ENCODE assay signal across 1 cellular context in the genomic region with DNA sequence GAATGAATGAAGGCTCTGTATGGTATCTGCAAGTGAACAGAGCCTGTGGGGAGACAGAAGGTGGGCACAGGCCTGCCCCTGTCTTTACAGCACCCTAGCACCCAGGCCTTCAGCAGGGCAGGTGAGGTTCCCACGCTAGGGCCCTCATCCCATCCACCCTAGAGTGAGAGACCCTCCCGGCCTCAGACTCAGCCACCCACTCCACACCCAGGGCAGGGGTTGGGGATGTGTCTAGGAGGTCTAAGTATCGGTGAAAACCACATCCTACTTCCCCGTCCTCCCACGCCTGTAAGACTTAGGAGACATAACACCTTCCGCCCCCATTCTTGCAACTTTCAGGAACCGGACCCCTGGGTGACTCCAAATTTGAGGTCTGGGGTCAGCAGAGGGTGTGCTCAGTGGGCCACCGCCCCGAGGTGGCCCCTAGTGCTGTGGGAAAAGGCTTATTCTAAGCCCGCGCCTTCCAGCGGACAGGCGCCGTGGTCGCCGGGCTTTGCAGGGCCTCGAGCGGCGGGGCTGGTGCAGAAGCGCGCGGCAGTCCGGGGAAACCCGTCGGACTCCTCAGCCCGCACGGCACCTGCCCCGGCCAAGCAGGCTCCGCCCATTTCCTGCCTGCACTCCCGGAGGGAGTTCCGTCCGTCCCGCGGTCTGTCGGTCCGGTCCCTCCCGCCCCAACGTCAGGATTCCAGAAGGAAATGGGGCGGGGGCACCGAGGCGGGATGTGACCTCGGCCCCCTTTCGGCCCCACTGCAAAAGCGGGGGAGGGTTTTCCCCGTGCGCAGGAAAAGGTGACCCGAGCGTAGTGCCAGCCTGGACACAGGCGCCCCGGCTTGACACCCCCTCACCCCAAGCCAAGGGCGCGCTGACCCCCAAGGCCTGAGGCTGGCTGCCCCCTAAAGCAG.
A peak's percentile ranks its signal among the peaks of the same experiment; 100 is the strongest.
TF ChIP-seq lines count a peak whose summit lies in the region.

No MANE protein-coding gene starts in this region.

TF ChIP-seq in K562, 482 proteins besides CTCF, POLR2A, EP300 and RAD21 (continued from another document and continues in another):
- TF ChIP-seq, protein P1, sequence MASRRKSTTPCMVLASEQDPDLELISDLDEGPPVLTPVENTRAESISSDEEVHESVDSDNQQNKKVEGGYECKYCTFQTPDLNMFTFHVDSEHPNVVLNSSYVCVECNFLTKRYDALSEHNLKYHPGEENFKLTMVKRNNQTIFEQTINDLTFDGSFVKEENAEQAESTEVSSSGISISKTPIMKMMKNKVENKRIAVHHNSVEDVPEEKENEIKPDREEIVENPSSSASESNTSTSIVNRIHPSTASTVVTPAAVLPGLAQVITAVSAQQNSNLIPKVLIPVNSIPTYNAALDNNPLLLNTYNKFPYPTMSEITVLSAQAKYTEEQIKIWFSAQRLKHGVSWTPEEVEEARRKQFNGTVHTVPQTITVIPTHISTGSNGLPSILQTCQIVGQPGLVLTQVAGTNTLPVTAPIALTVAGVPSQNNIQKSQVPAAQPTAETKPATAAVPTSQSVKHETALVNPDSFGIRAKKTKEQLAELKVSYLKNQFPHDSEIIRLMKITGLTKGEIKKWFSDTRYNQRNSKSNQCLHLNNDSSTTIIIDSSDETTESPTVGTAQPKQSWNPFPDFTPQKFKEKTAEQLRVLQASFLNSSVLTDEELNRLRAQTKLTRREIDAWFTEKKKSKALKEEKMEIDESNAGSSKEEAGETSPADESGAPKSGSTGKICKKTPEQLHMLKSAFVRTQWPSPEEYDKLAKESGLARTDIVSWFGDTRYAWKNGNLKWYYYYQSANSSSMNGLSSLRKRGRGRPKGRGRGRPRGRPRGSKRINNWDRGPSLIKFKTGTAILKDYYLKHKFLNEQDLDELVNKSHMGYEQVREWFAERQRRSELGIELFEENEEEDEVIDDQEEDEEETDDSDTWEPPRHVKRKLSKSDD (conservative IDR thresholded peaks at IDR 0.05; ENCODE audit: low read length): no peak
- no peak for TF ChIP-seq CAMTA2 (CRISPR knock-in tag; conservative IDR thresholded peaks at IDR 0.05)
- TF ChIP-seq MEIS2 (IDR thresholded peaks at IDR 0.05; ENCODE audit: partially characterized antibody): no peak
- no peak for TF ChIP-seq NFYB (IDR thresholded peaks at IDR 0.05; ENCODE audit: extremely low read depth, insufficient read length)
- TF ChIP-seq, protein P2, sequence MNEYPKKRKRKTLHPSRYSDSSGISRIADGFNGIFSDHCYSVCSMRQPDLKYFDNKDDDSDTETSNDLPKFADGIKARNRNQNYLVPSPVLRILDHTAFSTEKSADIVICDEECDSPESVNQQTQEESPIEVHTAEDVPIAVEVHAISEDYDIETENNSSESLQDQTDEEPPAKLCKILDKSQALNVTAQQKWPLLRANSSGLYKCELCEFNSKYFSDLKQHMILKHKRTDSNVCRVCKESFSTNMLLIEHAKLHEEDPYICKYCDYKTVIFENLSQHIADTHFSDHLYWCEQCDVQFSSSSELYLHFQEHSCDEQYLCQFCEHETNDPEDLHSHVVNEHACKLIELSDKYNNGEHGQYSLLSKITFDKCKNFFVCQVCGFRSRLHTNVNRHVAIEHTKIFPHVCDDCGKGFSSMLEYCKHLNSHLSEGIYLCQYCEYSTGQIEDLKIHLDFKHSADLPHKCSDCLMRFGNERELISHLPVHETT (CRISPR knock-in tag; conservative IDR thresholded peaks at IDR 0.05 in 1 of 2, IDR thresholded peaks at IDR 0.05 in 1 of 2): peak in 1 of 2 experiments; percentile 19; a peak in 1 of 4 replicates
- no peak for TF ChIP-seq E2F3 (CRISPR knock-in tag; IDR thresholded peaks at IDR 0.05)
- TF ChIP-seq, protein P3, sequence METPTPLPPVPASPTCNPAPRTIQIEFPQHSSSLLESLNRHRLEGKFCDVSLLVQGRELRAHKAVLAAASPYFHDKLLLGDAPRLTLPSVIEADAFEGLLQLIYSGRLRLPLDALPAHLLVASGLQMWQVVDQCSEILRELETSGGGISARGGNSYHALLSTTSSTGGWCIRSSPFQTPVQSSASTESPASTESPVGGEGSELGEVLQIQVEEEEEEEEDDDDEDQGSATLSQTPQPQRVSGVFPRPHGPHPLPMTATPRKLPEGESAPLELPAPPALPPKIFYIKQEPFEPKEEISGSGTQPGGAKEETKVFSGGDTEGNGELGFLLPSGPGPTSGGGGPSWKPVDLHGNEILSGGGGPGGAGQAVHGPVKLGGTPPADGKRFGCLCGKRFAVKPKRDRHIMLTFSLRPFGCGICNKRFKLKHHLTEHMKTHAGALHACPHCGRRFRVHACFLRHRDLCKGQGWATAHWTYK (CRISPR knock-in tag; IDR thresholded peaks at IDR 0.05): no peak
- TF ChIP-seq EZH2 (IDR thresholded peaks at IDR 0.05; ENCODE audit: borderline replicate concordance, low read depth, low read length): no peak
- TF ChIP-seq, protein P4, sequence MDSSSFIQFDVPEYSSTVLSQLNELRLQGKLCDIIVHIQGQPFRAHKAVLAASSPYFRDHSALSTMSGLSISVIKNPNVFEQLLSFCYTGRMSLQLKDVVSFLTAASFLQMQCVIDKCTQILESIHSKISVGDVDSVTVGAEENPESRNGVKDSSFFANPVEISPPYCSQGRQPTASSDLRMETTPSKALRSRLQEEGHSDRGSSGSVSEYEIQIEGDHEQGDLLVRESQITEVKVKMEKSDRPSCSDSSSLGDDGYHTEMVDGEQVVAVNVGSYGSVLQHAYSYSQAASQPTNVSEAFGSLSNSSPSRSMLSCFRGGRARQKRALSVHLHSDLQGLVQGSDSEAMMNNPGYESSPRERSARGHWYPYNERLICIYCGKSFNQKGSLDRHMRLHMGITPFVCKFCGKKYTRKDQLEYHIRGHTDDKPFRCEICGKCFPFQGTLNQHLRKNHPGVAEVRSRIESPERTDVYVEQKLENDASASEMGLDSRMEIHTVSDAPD (CRISPR knock-in tag; IDR thresholded peaks at IDR 0.05): no peak
- TF ChIP-seq, protein P5, sequence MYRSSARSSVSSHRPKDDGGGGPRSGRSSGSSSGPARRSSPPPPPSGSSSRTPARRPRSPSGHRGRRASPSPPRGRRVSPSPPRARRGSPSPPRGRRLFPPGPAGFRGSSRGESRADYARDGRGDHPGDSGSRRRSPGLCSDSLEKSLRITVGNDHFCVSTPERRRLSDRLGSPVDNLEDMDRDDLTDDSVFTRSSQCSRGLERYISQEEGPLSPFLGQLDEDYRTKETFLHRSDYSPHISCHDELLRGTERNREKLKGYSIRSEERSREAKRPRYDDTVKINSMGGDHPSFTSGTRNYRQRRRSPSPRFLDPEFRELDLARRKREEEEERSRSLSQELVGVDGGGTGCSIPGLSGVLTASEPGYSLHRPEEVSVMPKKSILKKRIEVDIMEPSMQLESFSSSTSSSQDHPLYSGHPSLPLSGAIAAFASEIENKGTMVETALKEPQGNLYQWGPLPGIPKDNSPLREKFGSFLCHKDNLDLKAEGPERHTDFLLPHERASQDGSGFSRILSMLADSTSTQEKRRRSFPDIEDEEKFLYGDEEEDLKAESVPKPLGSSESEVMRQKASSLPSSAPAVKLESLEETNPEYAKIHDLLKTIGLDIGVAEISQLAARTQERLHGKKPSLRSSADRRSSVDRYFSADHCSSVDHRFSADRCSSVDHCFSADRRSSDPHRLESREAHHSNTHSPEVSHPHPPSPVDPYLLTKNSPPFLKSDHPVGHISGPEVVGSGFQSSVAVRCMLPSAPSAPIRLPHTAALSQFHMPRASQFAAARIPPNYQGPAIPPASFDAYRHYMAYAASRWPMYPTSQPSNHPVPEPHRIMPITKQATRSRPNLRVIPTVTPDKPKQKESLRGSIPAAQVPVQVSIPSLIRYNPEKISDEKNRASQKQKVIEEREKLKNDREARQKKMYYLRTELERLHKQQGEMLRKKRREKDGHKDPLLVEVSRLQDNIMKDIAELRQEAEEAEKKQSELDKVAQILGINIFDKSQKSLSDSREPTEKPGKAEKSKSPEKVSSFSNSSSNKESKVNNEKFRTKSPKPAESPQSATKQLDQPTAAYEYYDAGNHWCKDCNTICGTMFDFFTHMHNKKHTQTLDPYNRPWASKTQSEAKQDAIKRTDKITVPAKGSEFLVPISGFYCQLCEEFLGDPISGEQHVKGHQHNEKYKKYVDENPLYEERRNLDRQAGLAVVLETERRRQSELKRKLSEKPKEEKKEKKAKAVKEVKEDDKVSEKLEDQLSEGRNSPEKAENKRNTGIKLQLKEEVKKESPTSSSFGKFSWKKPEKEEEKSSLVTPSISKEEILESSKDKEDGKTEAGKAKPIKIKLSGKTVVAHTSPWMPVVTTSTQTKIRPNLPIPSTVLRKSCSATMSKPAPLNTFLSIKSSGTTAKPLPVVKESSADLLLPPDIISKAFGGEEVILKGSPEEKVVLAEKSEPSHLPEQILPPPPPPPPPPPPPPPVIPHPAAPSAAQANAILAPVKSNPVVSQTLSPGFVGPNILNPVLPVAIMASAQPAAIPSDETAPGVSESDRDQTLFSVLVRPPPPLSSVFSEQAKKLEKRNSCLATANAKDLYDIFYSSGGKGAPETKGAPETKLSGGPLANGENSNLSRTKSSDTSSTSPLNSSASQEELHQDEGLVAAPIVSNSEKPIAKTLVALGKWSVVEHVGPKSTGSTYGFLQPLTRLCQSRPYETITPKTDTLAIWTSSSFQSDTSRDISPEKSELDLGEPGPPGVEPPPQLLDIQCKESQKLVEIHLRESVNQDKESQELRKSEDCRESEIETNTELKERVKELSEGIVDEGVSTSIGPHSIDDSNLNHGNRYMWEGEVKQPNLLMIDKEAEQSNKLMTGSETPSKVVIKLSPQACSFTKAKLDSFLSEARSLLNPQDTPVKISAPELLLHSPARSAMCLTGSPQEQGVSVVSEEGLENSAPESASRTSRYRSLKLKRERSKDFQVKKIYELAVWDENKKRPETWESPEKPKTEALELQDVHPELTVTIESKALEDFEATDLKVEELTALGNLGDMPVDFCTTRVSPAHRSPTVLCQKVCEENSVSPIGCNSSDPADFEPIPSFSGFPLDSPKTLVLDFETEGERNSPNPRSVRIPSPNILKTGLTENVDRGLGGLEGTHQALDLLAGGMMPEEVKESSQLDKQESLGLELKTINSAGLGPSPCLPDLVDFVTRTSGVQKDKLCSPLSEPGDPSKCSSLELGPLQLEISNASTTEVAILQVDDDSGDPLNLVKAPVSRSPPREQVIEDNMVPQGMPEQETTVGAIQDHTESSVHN (IDR thresholded peaks at IDR 0.05; ENCODE audit: borderline replicate concordance in 1 of 2, low read depth in 1 of 2): no peak
- TF ChIP-seq ERF (CRISPR knock-in tag; IDR thresholded peaks at IDR 0.05): no peak
- TF ChIP-seq KLF10 (CRISPR knock-in tag; IDR thresholded peaks at IDR 0.05): no peak
- TF ChIP-seq, protein P6, sequence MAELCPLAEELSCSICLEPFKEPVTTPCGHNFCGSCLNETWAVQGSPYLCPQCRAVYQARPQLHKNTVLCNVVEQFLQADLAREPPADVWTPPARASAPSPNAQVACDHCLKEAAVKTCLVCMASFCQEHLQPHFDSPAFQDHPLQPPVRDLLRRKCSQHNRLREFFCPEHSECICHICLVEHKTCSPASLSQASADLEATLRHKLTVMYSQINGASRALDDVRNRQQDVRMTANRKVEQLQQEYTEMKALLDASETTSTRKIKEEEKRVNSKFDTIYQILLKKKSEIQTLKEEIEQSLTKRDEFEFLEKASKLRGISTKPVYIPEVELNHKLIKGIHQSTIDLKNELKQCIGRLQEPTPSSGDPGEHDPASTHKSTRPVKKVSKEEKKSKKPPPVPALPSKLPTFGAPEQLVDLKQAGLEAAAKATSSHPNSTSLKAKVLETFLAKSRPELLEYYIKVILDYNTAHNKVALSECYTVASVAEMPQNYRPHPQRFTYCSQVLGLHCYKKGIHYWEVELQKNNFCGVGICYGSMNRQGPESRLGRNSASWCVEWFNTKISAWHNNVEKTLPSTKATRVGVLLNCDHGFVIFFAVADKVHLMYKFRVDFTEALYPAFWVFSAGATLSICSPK (IDR thresholded peaks at IDR 0.05; ENCODE audit: borderline replicate concordance): no peak
- TF ChIP-seq ZC3H4 (CRISPR knock-in tag; IDR thresholded peaks at IDR 0.05; ENCODE audit: borderline replicate concordance): no peak
- no peak for TF ChIP-seq ZNF311 (CRISPR knock-in tag; IDR thresholded peaks at IDR 0.05)
- TF ChIP-seq FOS (IDR thresholded peaks at IDR 0.05; ENCODE audit: extremely low read depth, insufficient read length): no peak
- TF ChIP-seq, protein P7, sequence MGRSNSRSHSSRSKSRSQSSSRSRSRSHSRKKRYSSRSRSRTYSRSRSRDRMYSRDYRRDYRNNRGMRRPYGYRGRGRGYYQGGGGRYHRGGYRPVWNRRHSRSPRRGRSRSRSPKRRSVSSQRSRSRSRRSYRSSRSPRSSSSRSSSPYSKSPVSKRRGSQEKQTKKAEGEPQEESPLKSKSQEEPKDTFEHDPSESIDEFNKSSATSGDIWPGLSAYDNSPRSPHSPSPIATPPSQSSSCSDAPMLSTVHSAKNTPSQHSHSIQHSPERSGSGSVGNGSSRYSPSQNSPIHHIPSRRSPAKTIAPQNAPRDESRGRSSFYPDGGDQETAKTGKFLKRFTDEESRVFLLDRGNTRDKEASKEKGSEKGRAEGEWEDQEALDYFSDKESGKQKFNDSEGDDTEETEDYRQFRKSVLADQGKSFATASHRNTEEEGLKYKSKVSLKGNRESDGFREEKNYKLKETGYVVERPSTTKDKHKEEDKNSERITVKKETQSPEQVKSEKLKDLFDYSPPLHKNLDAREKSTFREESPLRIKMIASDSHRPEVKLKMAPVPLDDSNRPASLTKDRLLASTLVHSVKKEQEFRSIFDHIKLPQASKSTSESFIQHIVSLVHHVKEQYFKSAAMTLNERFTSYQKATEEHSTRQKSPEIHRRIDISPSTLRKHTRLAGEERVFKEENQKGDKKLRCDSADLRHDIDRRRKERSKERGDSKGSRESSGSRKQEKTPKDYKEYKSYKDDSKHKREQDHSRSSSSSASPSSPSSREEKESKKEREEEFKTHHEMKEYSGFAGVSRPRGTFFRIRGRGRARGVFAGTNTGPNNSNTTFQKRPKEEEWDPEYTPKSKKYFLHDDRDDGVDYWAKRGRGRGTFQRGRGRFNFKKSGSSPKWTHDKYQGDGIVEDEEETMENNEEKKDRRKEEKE (IDR thresholded peaks at IDR 0.05; ENCODE audit: borderline replicate concordance in 1 of 2, control insufficient read depth in 1 of 2, low read depth in 2 of 2, low read length in 1 of 2): no peak
- TF ChIP-seq HDAC1 (IDR thresholded peaks at IDR 0.05): 0 out of 4 replicates have a peak, but pooled peaks of 1 of the 2 experiments have one; percentile 31
- TF ChIP-seq ZNF668 (CRISPR knock-in tag; IDR thresholded peaks at IDR 0.05): no peak
- TF ChIP-seq PML (IDR thresholded peaks at IDR 0.05; ENCODE audit: low read length): no peak
